8 cellular contexts compared by ENCODE assay signal in the genomic region with DNA sequence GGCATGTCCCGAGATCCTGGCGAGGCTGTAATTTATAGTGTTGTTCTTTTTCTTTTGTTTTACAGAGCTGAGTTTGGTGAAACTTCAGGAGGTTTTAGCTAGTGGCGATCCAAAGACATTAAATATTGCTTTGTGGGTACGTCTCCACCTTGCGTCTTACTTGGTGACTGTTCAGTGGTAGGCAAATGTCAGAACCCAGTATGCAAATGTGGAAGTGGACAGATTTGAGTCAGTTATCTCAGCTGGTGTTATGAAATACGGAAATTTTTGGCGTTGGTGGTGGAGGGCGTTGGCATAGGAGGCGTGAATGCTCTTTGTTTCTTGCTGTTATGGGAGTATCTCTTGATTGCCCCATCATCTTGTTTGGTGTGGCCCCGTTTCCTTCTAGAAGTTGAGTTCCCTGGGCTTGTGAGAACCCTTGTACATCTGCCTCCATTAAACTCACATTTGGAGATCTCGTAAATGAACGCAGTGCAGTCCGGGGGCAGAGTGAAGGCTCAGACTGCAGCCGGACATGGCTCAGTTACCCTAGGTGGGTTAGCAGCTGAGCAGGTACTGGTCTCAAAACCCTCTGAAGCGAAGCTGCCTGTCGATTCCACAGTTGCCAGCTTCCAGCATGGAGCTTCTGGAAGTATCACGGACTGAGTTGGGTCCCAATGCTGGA. TPM values are rescaled to one million over a fixed set of nuclear protein-coding genes. Genes with fewer than 3 reads are reported as not detected.
DNase-seq lines count a peak whose midpoint lies in the region; ATAC-seq and TF ChIP-seq lines count a peak whose summit lies in the region.

No MANE protein-coding gene starts in this region.

- peaks cover 16% of the 10 kb centered on the region for H3K36me3 Mint-ChIP-seq in activated T-cell treated with anti-CD3 and anti-CD28 coated beads, Interleukin-2, amount 50 U/mL, for 4 hours (ENCODE audit: insufficient read depth)

- peak overlapping the region; percentile 46 for H3K4me3 Mint-ChIP-seq in activated T-cell treated with anti-CD3 and anti-CD28 coated beads, Interleukin-2, amount 50 U/mL, for 4 hours

- no peak for DNase-seq in activated T-cell treated with anti-CD3 and anti-CD28 coated beads, Interleukin-2, amount 50 U/mL, for 4 hours
- DNase-seq in activated T-cell treated with anti-CD3 and anti-CD28 coated beads for 4 hours (no peak), omental fat pad (ENCODE audit: low spot score) (no peak), NCI-H2081 (lab: John Stamatoyannopoulos, UW) (no peak), retina (no peak), GDM1 (lab: John Stamatoyannopoulos, UW) (no peak)
- peak; percentile 40 to 61 for DNase-seq in activated CD4-positive, alpha-beta T cell treated with anti-CD3 and anti-CD28 coated beads, Interleukin-2, amount 50 U/mL, for 48 hours

- no peaks in the 10 kb centered on the region for H3K9me3 Mint-ChIP-seq in activated T-cell treated with anti-CD3 and anti-CD28 coated beads, Interleukin-2, amount 50 U/mL, for 4 hours

- peak; percentile 57 to 68 for ATAC-seq in activated T-cell treated with anti-CD3 and anti-CD28 coated beads, Interleukin-2, amount 50 U/mL, for 4 hours
- peak; percentile 83 for ATAC-seq in HG03175 (IDR thresholded peaks at IDR 0.05; ENCODE audit: unreplicated experiment)
- peak; percentile 85 for ATAC-seq in omental fat pad (ENCODE audit: low FRiP score)

- no peaks in the 10 kb centered on the region for H3K27me3 Mint-ChIP-seq in activated T-cell treated with anti-CD3 and anti-CD28 coated beads, Interleukin-2, amount 50 U/mL, for 4 hours (ENCODE audit: low read depth)

- no peak for TF ChIP-seq CTCF in omental fat pad (IDR thresholded peaks at IDR 0.05)

- peaks cover 78% of the 10 kb centered on the region for H3K4me1 Mint-ChIP-seq in activated T-cell treated with anti-CD3 and anti-CD28 coated beads, Interleukin-2, amount 50 U/mL, for 4 hours (ENCODE audit: low read depth)

RNA-seq across cellular contexts. Expression of gene PTPRJ, which starts 39.9 kb away (rescaled TPM):
- 10 to 100 TPM; 13.8 to 22.3 (median 19.0) TPM for total RNA-seq in activated T-cell treated with anti-CD3 and anti-CD28 coated beads, Interleukin-2, amount 50 U/mL, for 4 hours
- 10 to 100 TPM in 3 of 4 donors, 1 to 10 TPM in 1; 9.8 to 17.8 (median 14.2) TPM for total RNA-seq in omental fat pad

Comparison
In these comparisons a context has a peak if more than half of its experiments do, and no peak if none do; other contexts are left out.
1. DNase-seq: peak in activated CD4-positive, alpha-beta T cell treated with anti-CD3 and anti-CD28 coated beads, Interleukin-2, amount 50 U/mL, for 48 hours (2 of 2); none in activated T-cell treated with anti-CD3 and anti-CD28 coated beads, Interleukin-2, amount 50 U/mL, for 4 hours (single experiment), activated T-cell treated with anti-CD3 and anti-CD28 coated beads for 4 hours (single experiment), omental fat pad (single experiment), NCI-H2081 (0 of 2), retina (single experiment) and GDM1 (single experiment).
2. Peak in every context shown above with its lines, with median percentiles within 50 percentile points of each other: ATAC-seq.